1 cellular context compared by ENCODE assay signal in the genomic region with DNA sequence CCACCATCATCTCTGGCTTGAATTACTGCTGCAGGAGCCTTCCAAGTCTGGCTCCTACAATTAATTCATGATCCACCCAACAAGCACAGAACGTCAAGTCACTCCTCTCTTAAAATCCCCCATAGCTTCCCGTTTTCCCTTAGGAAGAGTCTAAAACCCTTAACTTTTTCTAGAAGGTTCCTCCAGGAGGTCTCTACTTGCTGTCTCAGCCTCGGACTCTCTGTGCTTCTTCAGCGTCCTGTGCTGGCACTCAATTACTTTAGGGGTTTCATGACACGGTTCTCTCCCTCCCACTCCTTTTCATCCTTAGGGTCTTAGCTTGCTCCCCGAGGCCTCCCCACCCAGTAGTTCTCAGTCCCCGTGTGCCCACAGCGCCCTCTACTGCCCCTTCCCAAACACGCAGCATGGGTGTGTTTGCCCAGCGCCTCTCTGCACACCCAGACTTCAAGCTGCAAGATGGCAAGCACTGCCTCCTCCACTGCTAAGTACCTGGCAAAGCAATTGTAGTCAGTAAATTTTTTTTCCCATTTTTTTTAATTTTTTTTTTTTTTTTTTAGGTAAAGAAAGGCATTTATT.
A peak's percentile ranks its signal among the peaks of the same experiment; 100 is the strongest.
TF ChIP-seq lines count a peak whose summit lies in the region.

No MANE protein-coding gene starts in this region.

TF ChIP-seq in HEK293, 187 proteins besides CTCF, POLR2A, EP300 and RAD21 (continued from another document and continues in another):
- no peak for TF ChIP-seq ZNF114 (tag by site-specific recombination; IDR thresholded peaks at IDR 0.05)
- no peak for TF ChIP-seq ZNF449 (tag by site-specific recombination; IDR thresholded peaks at IDR 0.05)
- peak; percentile 77; the same call in 1 of the 2 replicates for TF ChIP-seq ZNF362 (tag by site-specific recombination; IDR thresholded peaks at IDR 0.05)
- TF ChIP-seq, protein P1, sequence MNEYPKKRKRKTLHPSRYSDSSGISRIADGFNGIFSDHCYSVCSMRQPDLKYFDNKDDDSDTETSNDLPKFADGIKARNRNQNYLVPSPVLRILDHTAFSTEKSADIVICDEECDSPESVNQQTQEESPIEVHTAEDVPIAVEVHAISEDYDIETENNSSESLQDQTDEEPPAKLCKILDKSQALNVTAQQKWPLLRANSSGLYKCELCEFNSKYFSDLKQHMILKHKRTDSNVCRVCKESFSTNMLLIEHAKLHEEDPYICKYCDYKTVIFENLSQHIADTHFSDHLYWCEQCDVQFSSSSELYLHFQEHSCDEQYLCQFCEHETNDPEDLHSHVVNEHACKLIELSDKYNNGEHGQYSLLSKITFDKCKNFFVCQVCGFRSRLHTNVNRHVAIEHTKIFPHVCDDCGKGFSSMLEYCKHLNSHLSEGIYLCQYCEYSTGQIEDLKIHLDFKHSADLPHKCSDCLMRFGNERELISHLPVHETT (tag by site-specific recombination; IDR thresholded peaks at IDR 0.05): no peak
- no peak for TF ChIP-seq ZIC2 (tag by site-specific recombination; IDR thresholded peaks at IDR 0.05)
- TF ChIP-seq AEBP2 (tag by site-specific recombination; IDR thresholded peaks at IDR 0.05; ENCODE audit: borderline replicate concordance): no peak
- TF ChIP-seq ZNF121 (tag by site-specific recombination; IDR thresholded peaks at IDR 0.05): no peak
- TF ChIP-seq KLF8 (tag by site-specific recombination; IDR thresholded peaks at IDR 0.05): peak; percentile 25; the same call in 1 of the 2 replicates
- peak; percentile 96 for TF ChIP-seq ZNF2 (tag by site-specific recombination; IDR thresholded peaks at IDR 0.05)
- 0 out of 2 replicates have a peak, but pooled peaks have one; percentile 12 for TF ChIP-seq ZNF157 (tag by site-specific recombination; IDR thresholded peaks at IDR 0.05)
- TF ChIP-seq SCRT1 (tag by site-specific recombination; IDR thresholded peaks at IDR 0.05; ENCODE audit: borderline replicate concordance): no peak
- no peak for TF ChIP-seq EGR2 (tag by site-specific recombination; IDR thresholded peaks at IDR 0.05; ENCODE audit: low read depth)
- TF ChIP-seq ZNF223 (tag by site-specific recombination; IDR thresholded peaks at IDR 0.05): no peak
- no peak for TF ChIP-seq ZNF433 (tag by site-specific recombination; IDR thresholded peaks at IDR 0.05; ENCODE audit: low read depth)
- TF ChIP-seq ZNF184 (tag by site-specific recombination; IDR thresholded peaks at IDR 0.05): no peak
- TF ChIP-seq ZBTB6 (tag by site-specific recombination; IDR thresholded peaks at IDR 0.05): no peak
- TF ChIP-seq ZNF704 (tag by site-specific recombination; IDR thresholded peaks at IDR 0.05): no peak
- TF ChIP-seq ZNF366 (tag by site-specific recombination; conservative IDR thresholded peaks at IDR 0.05): no peak
- TF ChIP-seq ZNF558 (tag by site-specific recombination; IDR thresholded peaks at IDR 0.05): no peak
- no peak for TF ChIP-seq ZNF596 (tag by site-specific recombination; IDR thresholded peaks at IDR 0.05)
- TF ChIP-seq ZNF221 (tag by site-specific recombination; IDR thresholded peaks at IDR 0.05; ENCODE audit: borderline replicate concordance): no peak
- no peak for TF ChIP-seq ZNF274 (IDR thresholded peaks at IDR 0.05; ENCODE audit: low read length)
- TF ChIP-seq ZNF274 (tag by site-specific recombination; IDR thresholded peaks at IDR 0.05; ENCODE audit: borderline replicate concordance): no peak
- TF ChIP-seq ZBTB49 (tag by site-specific recombination; IDR thresholded peaks at IDR 0.05; ENCODE audit: low read depth): no peak
- no peak for TF ChIP-seq ZNF155 (tag by site-specific recombination; IDR thresholded peaks at IDR 0.05)
- 0 out of 2 replicates have a peak, but pooled peaks have one; percentile 14 for TF ChIP-seq SP7 (tag by site-specific recombination; IDR thresholded peaks at IDR 0.05)
- no peak for TF ChIP-seq ZNF585B (tag by site-specific recombination; IDR thresholded peaks at IDR 0.05)
- no peak for TF ChIP-seq ZNF211 (tag by site-specific recombination; IDR thresholded peaks at IDR 0.05; ENCODE audit: low read depth)
- no peak for TF ChIP-seq ZNF426 (tag by site-specific recombination; IDR thresholded peaks at IDR 0.05)
- TF ChIP-seq ZNF10 (tag by site-specific recombination; IDR thresholded peaks at IDR 0.05): no peak
- no peak for TF ChIP-seq ZNF548 (tag by site-specific recombination; IDR thresholded peaks at IDR 0.05)
- no peak for TF ChIP-seq ZNF544 (tag by site-specific recombination; IDR thresholded peaks at IDR 0.05)
- TF ChIP-seq ZNF112 (tag by site-specific recombination; IDR thresholded peaks at IDR 0.05): no peak
- TF ChIP-seq OVOL3 (tag by site-specific recombination; IDR thresholded peaks at IDR 0.05): no peak
- no peak for TF ChIP-seq ZNF785 (tag by site-specific recombination; IDR thresholded peaks at IDR 0.05)
- TF ChIP-seq ZNF623 (tag by site-specific recombination; IDR thresholded peaks at IDR 0.05): no peak
- TF ChIP-seq ZNF335 (tag by site-specific recombination; conservative IDR thresholded peaks at IDR 0.05): 0 out of 2 replicates have a peak, but pooled peaks have one; percentile 15
- TF ChIP-seq, protein P2, sequence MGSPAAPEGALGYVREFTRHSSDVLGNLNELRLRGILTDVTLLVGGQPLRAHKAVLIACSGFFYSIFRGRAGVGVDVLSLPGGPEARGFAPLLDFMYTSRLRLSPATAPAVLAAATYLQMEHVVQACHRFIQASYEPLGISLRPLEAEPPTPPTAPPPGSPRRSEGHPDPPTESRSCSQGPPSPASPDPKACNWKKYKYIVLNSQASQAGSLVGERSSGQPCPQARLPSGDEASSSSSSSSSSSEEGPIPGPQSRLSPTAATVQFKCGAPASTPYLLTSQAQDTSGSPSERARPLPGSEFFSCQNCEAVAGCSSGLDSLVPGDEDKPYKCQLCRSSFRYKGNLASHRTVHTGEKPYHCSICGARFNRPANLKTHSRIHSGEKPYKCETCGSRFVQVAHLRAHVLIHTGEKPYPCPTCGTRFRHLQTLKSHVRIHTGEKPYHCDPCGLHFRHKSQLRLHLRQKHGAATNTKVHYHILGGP (tag by site-specific recombination; IDR thresholded peaks at IDR 0.05): 0 out of 2 replicates have a peak, but pooled peaks have one; percentile 5
- no peak for TF ChIP-seq ZNF514 (tag by site-specific recombination; IDR thresholded peaks at IDR 0.05)
- TF ChIP-seq ZNF560 (tag by site-specific recombination; IDR thresholded peaks at IDR 0.05; ENCODE audit: borderline replicate concordance): no peak
- TF ChIP-seq, protein P3, sequence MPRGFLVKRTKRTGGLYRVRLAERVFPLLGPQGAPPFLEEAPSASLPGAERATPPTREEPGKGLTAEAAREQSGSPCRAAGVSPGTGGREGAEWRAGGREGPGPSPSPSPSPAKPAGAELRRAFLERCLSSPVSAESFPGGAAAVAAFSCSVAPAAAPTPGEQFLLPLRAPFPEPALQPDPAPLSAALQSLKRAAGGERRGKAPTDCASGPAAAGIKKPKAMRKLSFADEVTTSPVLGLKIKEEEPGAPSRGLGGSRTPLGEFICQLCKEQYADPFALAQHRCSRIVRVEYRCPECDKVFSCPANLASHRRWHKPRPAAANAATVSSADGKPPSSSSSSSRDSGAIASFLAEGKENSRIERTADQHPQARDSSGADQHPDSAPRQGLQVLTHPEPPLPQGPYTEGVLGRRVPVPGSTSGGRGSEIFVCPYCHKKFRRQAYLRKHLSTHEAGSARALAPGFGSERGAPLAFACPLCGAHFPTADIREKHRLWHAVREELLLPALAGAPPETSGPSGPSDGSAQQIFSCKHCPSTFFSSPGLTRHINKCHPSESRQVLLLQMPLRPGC (tag by site-specific recombination; IDR thresholded peaks at IDR 0.05): no peak
- no peak for TF ChIP-seq ZBTB21 (tag by site-specific recombination; IDR thresholded peaks at IDR 0.05)
- TF ChIP-seq ZSCAN23 (tag by site-specific recombination; IDR thresholded peaks at IDR 0.05): no peak
- no peak for TF ChIP-seq ZXDB (tag by site-specific recombination; IDR thresholded peaks at IDR 0.05)
- no peak for TF ChIP-seq ZSCAN16 (tag by site-specific recombination; IDR thresholded peaks at IDR 0.05)
- TF ChIP-seq ZNF654 (tag by site-specific recombination; IDR thresholded peaks at IDR 0.05; ENCODE audit: low read depth): peak; percentile 98
- no peak for TF ChIP-seq ZNF174 (tag by site-specific recombination; IDR thresholded peaks at IDR 0.05)
- TF ChIP-seq, protein P4, sequence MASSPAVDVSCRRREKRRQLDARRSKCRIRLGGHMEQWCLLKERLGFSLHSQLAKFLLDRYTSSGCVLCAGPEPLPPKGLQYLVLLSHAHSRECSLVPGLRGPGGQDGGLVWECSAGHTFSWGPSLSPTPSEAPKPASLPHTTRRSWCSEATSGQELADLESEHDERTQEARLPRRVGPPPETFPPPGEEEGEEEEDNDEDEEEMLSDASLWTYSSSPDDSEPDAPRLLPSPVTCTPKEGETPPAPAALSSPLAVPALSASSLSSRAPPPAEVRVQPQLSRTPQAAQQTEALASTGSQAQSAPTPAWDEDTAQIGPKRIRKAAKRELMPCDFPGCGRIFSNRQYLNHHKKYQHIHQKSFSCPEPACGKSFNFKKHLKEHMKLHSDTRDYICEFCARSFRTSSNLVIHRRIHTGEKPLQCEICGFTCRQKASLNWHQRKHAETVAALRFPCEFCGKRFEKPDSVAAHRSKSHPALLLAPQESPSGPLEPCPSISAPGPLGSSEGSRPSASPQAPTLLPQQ (tag by site-specific recombination; IDR thresholded peaks at IDR 0.05): no peak
- no peak for TF ChIP-seq ZNF341 (tag by site-specific recombination; IDR thresholded peaks at IDR 0.05; ENCODE audit: low read depth)
- no peak for TF ChIP-seq PRDM1 (tag by site-specific recombination; IDR thresholded peaks at IDR 0.05)
- no peak for TF ChIP-seq ZNF202 (tag by site-specific recombination; IDR thresholded peaks at IDR 0.05; ENCODE audit: borderline replicate concordance)
- TF ChIP-seq GLI2 (tag by site-specific recombination; IDR thresholded peaks at IDR 0.05; ENCODE audit: borderline replicate concordance, low read depth): no peak
- no peak for TF ChIP-seq ZNF354C (tag by site-specific recombination; IDR thresholded peaks at IDR 0.05; ENCODE audit: borderline replicate concordance, low read depth)
- peak; percentile 80; the same call in 1 of the 2 replicates for TF ChIP-seq IKZF3 (tag by site-specific recombination; IDR thresholded peaks at IDR 0.05)
- TF ChIP-seq FEZF1 (tag by site-specific recombination; IDR thresholded peaks at IDR 0.05): no peak
